8 cellular contexts compared by ENCODE assay signal in genomic region chr18:60691061-60691460, GRCh38.
"Had no signal": no experiment of that assay in that cellular context is flagged by ENCODE, and none has a peak within 500 bp of the region (broad histone marks: within the 10 kb centered on the region; RNA-seq: fewer than 3 reads in every experiment).

No MANE protein-coding gene starts in this region.

- DNase-seq: IMR-90, KBM-7, KG1 had no signal

- H3K27ac ChIP-seq: HL-60 had no signal

- H3K4me3 Mint-ChIP-seq: IgD-negative memory B cell had no signal

- H3K27ac Mint-ChIP-seq: IgD-negative memory B cell had no signal

- FAIRE-seq: HepG2, HTR-8/SVneo, K562 had no signal

- H3K4me3 ChIP-seq: K562 had no signal

- H3K36me3 Mint-ChIP-seq: IgD-negative memory B cell had no signal

- H3K4me1 Mint-ChIP-seq: IgD-negative memory B cell had no signal

- H3K27me3 Mint-ChIP-seq: IgD-negative memory B cell had no signal

- H3K9me3 Mint-ChIP-seq: IgD-negative memory B cell had no signal
